ENCODE assay signal across 1 cellular context in genomic region chr4:68905598-68906237, GRCh38.
TF ChIP-seq lines count a peak whose summit lies in the region.

No MANE protein-coding gene starts in this region.

TF ChIP-seq in GM12878, 131 proteins besides CTCF, POLR2A, EP300 and RAD21 (continued from another document):
- TF ChIP-seq, protein P1, sequence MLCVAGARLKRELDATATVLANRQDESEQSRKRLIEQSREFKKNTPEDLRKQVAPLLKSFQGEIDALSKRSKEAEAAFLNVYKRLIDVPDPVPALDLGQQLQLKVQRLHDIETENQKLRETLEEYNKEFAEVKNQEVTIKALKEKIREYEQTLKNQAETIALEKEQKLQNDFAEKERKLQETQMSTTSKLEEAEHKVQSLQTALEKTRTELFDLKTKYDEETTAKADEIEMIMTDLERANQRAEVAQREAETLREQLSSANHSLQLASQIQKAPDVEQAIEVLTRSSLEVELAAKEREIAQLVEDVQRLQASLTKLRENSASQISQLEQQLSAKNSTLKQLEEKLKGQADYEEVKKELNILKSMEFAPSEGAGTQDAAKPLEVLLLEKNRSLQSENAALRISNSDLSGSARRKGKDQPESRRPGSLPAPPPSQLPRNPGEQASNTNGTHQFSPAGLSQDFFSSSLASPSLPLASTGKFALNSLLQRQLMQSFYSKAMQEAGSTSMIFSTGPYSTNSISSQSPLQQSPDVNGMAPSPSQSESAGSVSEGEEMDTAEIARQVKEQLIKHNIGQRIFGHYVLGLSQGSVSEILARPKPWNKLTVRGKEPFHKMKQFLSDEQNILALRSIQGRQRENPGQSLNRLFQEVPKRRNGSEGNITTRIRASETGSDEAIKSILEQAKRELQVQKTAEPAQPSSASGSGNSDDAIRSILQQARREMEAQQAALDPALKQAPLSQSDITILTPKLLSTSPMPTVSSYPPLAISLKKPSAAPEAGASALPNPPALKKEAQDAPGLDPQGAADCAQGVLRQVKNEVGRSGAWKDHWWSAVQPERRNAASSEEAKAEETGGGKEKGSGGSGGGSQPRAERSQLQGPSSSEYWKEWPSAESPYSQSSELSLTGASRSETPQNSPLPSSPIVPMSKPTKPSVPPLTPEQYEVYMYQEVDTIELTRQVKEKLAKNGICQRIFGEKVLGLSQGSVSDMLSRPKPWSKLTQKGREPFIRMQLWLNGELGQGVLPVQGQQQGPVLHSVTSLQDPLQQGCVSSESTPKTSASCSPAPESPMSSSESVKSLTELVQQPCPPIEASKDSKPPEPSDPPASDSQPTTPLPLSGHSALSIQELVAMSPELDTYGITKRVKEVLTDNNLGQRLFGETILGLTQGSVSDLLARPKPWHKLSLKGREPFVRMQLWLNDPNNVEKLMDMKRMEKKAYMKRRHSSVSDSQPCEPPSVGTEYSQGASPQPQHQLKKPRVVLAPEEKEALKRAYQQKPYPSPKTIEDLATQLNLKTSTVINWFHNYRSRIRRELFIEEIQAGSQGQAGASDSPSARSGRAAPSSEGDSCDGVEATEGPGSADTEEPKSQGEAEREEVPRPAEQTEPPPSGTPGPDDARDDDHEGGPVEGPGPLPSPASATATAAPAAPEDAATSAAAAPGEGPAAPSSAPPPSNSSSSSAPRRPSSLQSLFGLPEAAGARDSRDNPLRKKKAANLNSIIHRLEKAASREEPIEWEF (IDR thresholded peaks at IDR 0.05; ENCODE audit: insufficient replicate concordance, low read depth, low read length), result no peak
TF ChIP-seq in GM12878: peak in this region for 0.
